In genomic region chr7:142158741-142159496, GRCh38 we compare ENCODE assay signal across 13 cellular contexts. TPM values are rescaled to one million over a fixed set of nuclear protein-coding genes. Genes with fewer than 3 reads are reported as not detected.
DNase-seq lines count a peak whose midpoint lies in the region; ATAC-seq and TF ChIP-seq lines count a peak whose summit lies in the region.
"Had no signal": no experiment of that assay in that cellular context is flagged by ENCODE, and none has a peak within 500 bp of the region (broad histone marks: within the 10 kb centered on the region; RNA-seq: fewer than 3 reads in every experiment).

No MANE protein-coding gene starts in this region.

- TF ChIP-seq CTCF in RWPE2 (IDR thresholded peaks at IDR 0.05; ENCODE audit: poor library complexity, severe bottlenecking) (no peak), neural crest cell (conservative IDR thresholded peaks at IDR 0.05) (no peak), A673 (conservative IDR thresholded peaks at IDR 0.05; ENCODE audit: low read depth, low read length) (no peak)

- H3K27me3 Mint-ChIP-seq in neural crest cell (ENCODE audit: low read depth): peaks cover 15% of the 10 kb centered on the region
- H3K27me3 Mint-ChIP-seq: IgD-negative memory B cell had no signal

- intact Hi-C loops in A673 (cut with micrococcal nuclease; ENCODE audit: unreplicated experiment): no loop called here

- no peaks in the 10 kb centered on the region for H3K9me3 Mint-ChIP-seq in neural crest cell
- H3K9me3 Mint-ChIP-seq: CD8-positive, alpha-beta T cell; GM23338; IgD-negative memory B cell had no signal

- H3K4me3 ChIP-seq in RWPE2 (ENCODE audit: severe bottlenecking) (no peak overlapping the region), A673 (ENCODE audit: low read depth, low read length, poor library complexity, severe bottlenecking) (no peak overlapping the region)
- H3K4me3 ChIP-seq: GM23338 had no signal

- H3K27me3 ChIP-seq in RWPE2 (ENCODE audit: insufficient read depth, poor library complexity, severe bottlenecking): no peaks in the 10 kb centered on the region
- H3K27me3 ChIP-seq in A673 (replicated peaks; ENCODE audit: insufficient read depth, low read depth, low read length, poor library complexity): no peaks in the 10 kb centered on the region

- H3K4me3 Mint-ChIP-seq in neural crest cell: no peak overlapping the region
- H3K4me3 Mint-ChIP-seq: CD8-positive, alpha-beta T cell; GM23338; IgD-negative memory B cell had no signal

- H3K27ac Mint-ChIP-seq in neural crest cell (ENCODE audit: unreplicated experiment): peak overlapping the region; percentile 2
- H3K27ac Mint-ChIP-seq: CD8-positive, alpha-beta T cell; GM23338; IgD-negative memory B cell had no signal

- DNase-seq in NCI-H2029 (lab: John Stamatoyannopoulos, UW) (peak; percentile 61), NCI-H345 treated with DMSO at 0.1 percent for 48 hours (lab: John Stamatoyannopoulos, UW; ENCODE audit: unreplicated experiment) (peak; percentile 91), RWPE2 (ENCODE audit: low spot score) (no peak), neural crest cell (ENCODE audit: low read depth, low spot score) (no peak), left lobe of liver (ENCODE audit: low spot score) (no peak), A673 (ENCODE audit: low spot score) (no peak), HPDE6-E6E7 (ENCODE audit: extremely low spot score) (no peak)
- DNase-seq: CD8-positive, alpha-beta T cell; MV-4-11; NCI-H2171 treated with DMSO at 0.1 percent for 48 hours; SIG-M5 had no signal

- H3K9me3 ChIP-seq in RWPE2 (ENCODE audit: severe bottlenecking): no peaks in the 10 kb centered on the region
- no peaks in the 10 kb centered on the region for H3K9me3 ChIP-seq in A673 (ENCODE audit: low read depth, low read length, poor library complexity, severe bottlenecking)

- no peaks in the 10 kb centered on the region for H3K4me1 Mint-ChIP-seq in neural crest cell
- H3K4me1 Mint-ChIP-seq: GM23338, IgD-negative memory B cell had no signal

- H3K4me1 ChIP-seq in RWPE2 (ENCODE audit: insufficient read depth, poor library complexity, severe bottlenecking) (no peaks in the 10 kb centered on the region), A673 (ENCODE audit: insufficient read depth, low read length, poor library complexity, severe bottlenecking) (no peaks in the 10 kb centered on the region)

- H3K27ac ChIP-seq in RWPE2 (ENCODE audit: poor library complexity, severe bottlenecking): no peak overlapping the region
- no peak overlapping the region for H3K27ac ChIP-seq in A673 (ENCODE audit: low read depth, low read length, poor library complexity, severe bottlenecking)

- H3K36me3 ChIP-seq in RWPE2 (ENCODE audit: low read depth): no peaks in the 10 kb centered on the region
- H3K36me3 ChIP-seq in A673 (ENCODE audit: insufficient read depth, low read length, poor library complexity, severe bottlenecking): no peaks in the 10 kb centered on the region

- no TSS peak for BruUV-seq in A673 (replicated peaks; lab: Mats Ljungman, UMichigan)

- ATAC-seq in RWPE2 (ENCODE audit: low read depth) (peak; percentile 51; the same call in 1 of the 3 replicates), left lobe of liver (no peak)
- ATAC-seq: CD8-positive, alpha-beta T cell; GM23338 had no signal

- H3K36me3 Mint-ChIP-seq in neural crest cell (ENCODE audit: low read depth): no peaks in the 10 kb centered on the region
- H3K36me3 Mint-ChIP-seq: CD8-positive, alpha-beta T cell; IgD-negative memory B cell had no signal

- POLR2A ChIA-PET in A673 (lab: Charles Lee; ENCODE audit: low non-redundant PET): no interaction called here

- CTCF ChIA-PET in A673 (lab: Charles Lee): no interaction called here

RNA-seq across cellular contexts. Expression of gene MGAM2, which starts 47.4 kb away (rescaled TPM):
- total RNA-seq in neural crest cell: 0.07 TPM in 2 replicates
- 0.05 TPM for total RNA-seq in left lobe of liver
- not detected in 2 replicates for total RNA-seq in A673 (2021)
- total RNA-seq: CD8-positive, alpha-beta T cell had no signal

Comparison
In these comparisons a context has a peak if more than half of its experiments do, and no peak if none do; other contexts are left out.
1. DNase-seq: peak in NCI-H2029 (single experiment) and NCI-H345 treated with DMSO at 0.1 percent for 48 hours (single experiment); none in RWPE2 (single experiment), neural crest cell (single experiment), left lobe of liver (single experiment), A673 (single experiment) and HPDE6-E6E7 (single experiment).